9 cellular contexts compared by ENCODE assay signal in the genomic region with DNA sequence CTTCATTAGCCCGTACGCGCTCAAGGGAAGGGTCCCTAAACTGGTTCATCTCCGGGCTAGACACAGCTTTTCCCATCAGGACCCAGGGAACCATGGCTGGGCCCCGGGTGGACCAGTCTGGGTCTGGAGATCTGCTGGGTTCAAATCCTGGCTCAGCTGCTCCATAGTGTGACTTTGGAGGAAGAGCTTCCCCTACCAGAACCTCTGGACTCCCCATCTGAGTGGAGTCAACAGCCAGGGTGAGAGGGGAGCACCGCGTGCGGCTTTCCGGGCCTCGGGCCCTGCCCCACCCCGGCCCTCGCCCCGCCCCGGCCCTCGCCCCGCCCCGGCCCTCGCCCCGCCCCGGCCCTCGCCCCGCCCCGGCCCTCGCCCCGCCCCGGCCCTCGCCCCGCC. TPM values are rescaled to one million over a fixed set of nuclear protein-coding genes. Genes with fewer than 3 reads are reported as not detected.
A peak's percentile ranks its signal among the peaks of the same experiment; 100 is the strongest.
DNase-seq lines count a peak whose midpoint lies in the region; TF ChIP-seq lines count a peak whose summit lies in the region.
"Had no signal": no experiment of that assay in that cellular context is flagged by ENCODE, and none has a peak within 500 bp of the region (broad histone marks: within the 10 kb centered on the region; RNA-seq: fewer than 3 reads in every experiment).

No MANE protein-coding gene starts in this region.

- peak overlapping the region; percentile 95 for H3K4me2 ChIP-seq in OCI-LY3 (ENCODE audit: low read length)

- H3K27ac ChIP-seq in OCI-LY3 (ENCODE audit: low read length): no peak overlapping the region
- peak overlapping the region in 5 of 8 donors; percentile 41 to 90 (median 51) for H3K27ac ChIP-seq in spleen

- DNase-seq in GM03348 (ENCODE audit: low spot score): peak; percentile 86
- peak; percentile 47 to 63 for DNase-seq in erythroblast (lab: John Stamatoyannopoulos, UW)
- DNase-seq in spleen: no peak
- DNase-seq in NOMO-1 treated with dmso at 0.1 percent for 144 hours (lab: John Stamatoyannopoulos, UW; ENCODE audit: unreplicated experiment): no peak
- no peak for DNase-seq in globus pallidus (ENCODE audit: low spot score)
- no peak for DNase-seq in HPDE6-E6E7 (ENCODE audit: extremely low spot score)
- no peak for DNase-seq in activated CD4-positive, alpha-beta T cell treated with anti-CD3 and anti-CD28 coated beads for 48 hours
- DNase-seq: NCI-H2171 had no signal

- H3K9me3 ChIP-seq in OCI-LY3 (ENCODE audit: insufficient read depth, low read length) (no peaks in the 10 kb centered on the region), spleen (no peaks in the 10 kb centered on the region)

- H3K4me3 ChIP-seq in OCI-LY3 (ENCODE audit: low read length): peak overlapping the region; percentile 75
- H3K4me3 ChIP-seq in spleen: peak overlapping the region in 3 of 8 donors; percentile 33 to 81 (median 49)

- no peaks in the 10 kb centered on the region for H3K79me2 ChIP-seq in OCI-LY3 (ENCODE audit: low read length)

- H4K20me1 ChIP-seq in OCI-LY3 (ENCODE audit: insufficient read depth, low read length): no peaks in the 10 kb centered on the region

- H3K27me3 ChIP-seq in OCI-LY3 (ENCODE audit: low read depth, low read length) (no peaks in the 10 kb centered on the region), spleen (replicated peaks in 1 of 7) (peaks cover 0 to 16% (median 0%) of the 10 kb centered on the region in 7 donors)

- H3K9ac ChIP-seq in OCI-LY3 (ENCODE audit: low read length): peak overlapping the region; percentile 57; the same call in 1 of the 2 replicates

- intact Hi-C loops in spleen (cut with DNase I; ENCODE audit: low total_unique reads): no loop called here

- TF ChIP-seq CTCF in OCI-LY3 (IDR thresholded peaks at IDR 0.05; ENCODE audit: low read depth, low read length) (no peak), spleen (IDR thresholded peaks at IDR 0.05 in 8 of 11, conservative IDR thresholded peaks at IDR 0.05 in 3 of 11) (no peak)

- H2AFZ ChIP-seq in OCI-LY3 (ENCODE audit: low read depth, low read length): peak overlapping the region; percentile 76; the same call in 1 of the 2 replicates

- H3K4me1 ChIP-seq in OCI-LY3 (ENCODE audit: low read length) (peaks cover 24% of the 10 kb centered on the region), spleen (peaks cover 15 to 46% (median 26%) of the 10 kb centered on the region in 6 donors)

- WGBS in spleen, 5 donors: 20 to 97% (median 50%) methylated on average over 5 to 21 of the region's 28 CpGs

- H3K36me3 ChIP-seq in OCI-LY3 (replicated peaks; ENCODE audit: low read depth, low read length): no peaks in the 10 kb centered on the region
- peaks cover 0 to 7% (median 0%) of the 10 kb centered on the region in 6 donors for H3K36me3 ChIP-seq in spleen

- TF ChIP-seq POLR2A in erythroblast (IDR thresholded peaks at IDR 0.05; ENCODE audit: low read length) (no peak), spleen (IDR thresholded peaks at IDR 0.05) (no peak)

RNA-seq across cellular contexts. Expression of gene BEGAIN, which starts 41.2 kb away (rescaled TPM):
- total RNA-seq in spleen: 10 to 100 TPM in 1 of 7 donors, 1 to 10 TPM in 6; 3.8 to 10.0 (median 5.9) TPM
- 1 to 10 TPM; 1.8 to 6.9 (median 4.1) TPM for polyA plus RNA-seq in spleen

Comparison
In these comparisons a context has a peak if more than half of its experiments do, and no peak if none do; other contexts are left out.
1. DNase-seq: peak in GM03348 (single experiment) and erythroblast (2 of 2); none in spleen (single experiment), NOMO-1 treated with dmso at 0.1 percent for 144 hours (single experiment), globus pallidus (single experiment), HPDE6-E6E7 (single experiment) and activated CD4-positive, alpha-beta T cell treated with anti-CD3 and anti-CD28 coated beads for 48 hours (single experiment).